ENCODE assay signal across 20 cellular contexts in the genomic region with DNA sequence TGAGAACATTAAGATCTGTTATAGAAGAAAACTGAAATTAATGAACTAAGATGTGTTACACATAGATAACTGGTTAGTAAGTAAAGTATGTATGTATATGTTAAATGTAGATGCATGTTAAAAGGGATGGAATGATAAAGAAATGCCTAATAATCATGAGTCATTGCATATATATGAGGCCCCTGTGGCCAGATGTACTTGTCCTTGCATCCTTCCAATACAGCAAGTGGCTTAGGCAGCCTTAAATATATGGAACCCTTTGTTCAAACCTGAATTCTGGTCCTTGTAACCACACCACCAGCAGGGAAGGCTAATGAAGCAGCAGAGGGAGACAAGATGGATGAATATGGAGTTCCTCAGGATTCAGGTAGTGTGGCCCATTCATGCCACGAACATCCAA.
"Had no signal": no experiment of that assay in that cellular context is flagged by ENCODE, and none has a peak within 500 bp of the region (broad histone marks: within the 10 kb centered on the region; RNA-seq: fewer than 3 reads in every experiment).

No MANE protein-coding gene starts in this region.

- H3K36me3 Mint-ChIP-seq: natural killer cell, WTC11 had no signal

- DNase-seq: activated CD4-positive, alpha-beta T cell treated with anti-CD3 and anti-CD28 coated beads for 36 hours; activated CD4-positive, alpha-beta T cell treated with anti-CD3 and anti-CD28 coated beads, Interleukin-2, amount 50 U/mL, for 4 hours; activated effector memory CD4-positive, alpha-beta T cell treated with Interleukin-2 at 50 U/mL for 16 hours; activated naive CD4-positive, alpha-beta T cell treated with anti-CD3 and anti-CD28 coated beads for 36 hours; activated T-cell treated with anti-CD3 and anti-CD28 coated beads, Interleukin-2, amount 50 U/mL, for 72 hours; amygdala; hippocampal formation; left ventricle myocardium superior; mammary epithelial cell; midbrain; natural killer cell; retina; stimulated activated CD4-positive, alpha-beta T cell treated with anti-CD3 and anti-CD28 coated beads, Interleukin-4, amount 100 ng/mL, for 24 hours; substantia nigra; T-helper 1 cell; tibial artery had no signal

- ATAC-seq: activated CD4-positive, alpha-beta T cell treated with anti-CD3 and anti-CD28 coated beads for 36 hours; activated T-cell treated with anti-CD3 and anti-CD28 coated beads, Interleukin-2, amount 50 U/mL, for 72 hours; left ventricle myocardium superior; natural killer cell; WTC11 had no signal

- H3K9me3 ChIP-seq: tibial artery had no signal

- H3K4me3 ChIP-seq: cardiac muscle cell, tibial artery had no signal

- H3K27me3 ChIP-seq: cardiac muscle cell, tibial artery had no signal

- H3K36me3 ChIP-seq: cardiac muscle cell, tibial artery had no signal

- H3K27ac ChIP-seq: cardiac muscle cell, tibial artery had no signal

- H3K9me3 Mint-ChIP-seq: activated naive CD4-positive, alpha-beta T cell treated with anti-CD3 and anti-CD28 coated beads for 36 hours; activated T-cell treated with anti-CD3 and anti-CD28 coated beads, Interleukin-2, amount 50 U/mL, for 72 hours; natural killer cell; stimulated activated naive CD8-positive, alpha-beta T cell treated with anti-CD3 and anti-CD28 coated beads, Interleukin-15, Interleukin-2, amounts not matched to agents 100 ng/mL and 50 ng/mL, for 24 hours; WTC11 had no signal

- H3K27ac Mint-ChIP-seq: activated CD4-positive, alpha-beta T cell treated with anti-CD3 and anti-CD28 coated beads for 36 hours; activated naive CD4-positive, alpha-beta T cell treated with anti-CD3 and anti-CD28 coated beads for 36 hours; activated T-cell treated with anti-CD3 and anti-CD28 coated beads, Interleukin-2, amount 50 U/mL, for 72 hours; natural killer cell; progenitor cell of endocrine pancreas; stimulated activated naive CD8-positive, alpha-beta T cell treated with anti-CD3 and anti-CD28 coated beads, Interleukin-15, Interleukin-2, amounts not matched to agents 100 ng/mL and 50 ng/mL, for 24 hours; WTC11 had no signal

- H3K4me1 ChIP-seq: tibial artery had no signal
